In genomic region chr15:75843618-75844610, GRCh38 we compare ENCODE assay signal across 1 cellular context.
TF ChIP-seq lines count a peak whose summit lies in the region.

No MANE protein-coding gene starts in this region.

TF ChIP-seq in PFSK-1, 5 proteins besides CTCF, POLR2A, EP300 and RAD21 (continued from another document):
- TF ChIP-seq, protein P1, sequence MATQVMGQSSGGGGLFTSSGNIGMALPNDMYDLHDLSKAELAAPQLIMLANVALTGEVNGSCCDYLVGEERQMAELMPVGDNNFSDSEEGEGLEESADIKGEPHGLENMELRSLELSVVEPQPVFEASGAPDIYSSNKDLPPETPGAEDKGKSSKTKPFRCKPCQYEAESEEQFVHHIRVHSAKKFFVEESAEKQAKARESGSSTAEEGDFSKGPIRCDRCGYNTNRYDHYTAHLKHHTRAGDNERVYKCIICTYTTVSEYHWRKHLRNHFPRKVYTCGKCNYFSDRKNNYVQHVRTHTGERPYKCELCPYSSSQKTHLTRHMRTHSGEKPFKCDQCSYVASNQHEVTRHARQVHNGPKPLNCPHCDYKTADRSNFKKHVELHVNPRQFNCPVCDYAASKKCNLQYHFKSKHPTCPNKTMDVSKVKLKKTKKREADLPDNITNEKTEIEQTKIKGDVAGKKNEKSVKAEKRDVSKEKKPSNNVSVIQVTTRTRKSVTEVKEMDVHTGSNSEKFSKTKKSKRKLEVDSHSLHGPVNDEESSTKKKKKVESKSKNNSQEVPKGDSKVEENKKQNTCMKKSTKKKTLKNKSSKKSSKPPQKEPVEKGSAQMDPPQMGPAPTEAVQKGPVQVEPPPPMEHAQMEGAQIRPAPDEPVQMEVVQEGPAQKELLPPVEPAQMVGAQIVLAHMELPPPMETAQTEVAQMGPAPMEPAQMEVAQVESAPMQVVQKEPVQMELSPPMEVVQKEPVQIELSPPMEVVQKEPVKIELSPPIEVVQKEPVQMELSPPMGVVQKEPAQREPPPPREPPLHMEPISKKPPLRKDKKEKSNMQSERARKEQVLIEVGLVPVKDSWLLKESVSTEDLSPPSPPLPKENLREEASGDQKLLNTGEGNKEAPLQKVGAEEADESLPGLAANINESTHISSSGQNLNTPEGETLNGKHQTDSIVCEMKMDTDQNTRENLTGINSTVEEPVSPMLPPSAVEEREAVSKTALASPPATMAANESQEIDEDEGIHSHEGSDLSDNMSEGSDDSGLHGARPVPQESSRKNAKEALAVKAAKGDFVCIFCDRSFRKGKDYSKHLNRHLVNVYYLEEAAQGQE (IDR thresholded peaks at IDR 0.05; ENCODE audit: insufficient read depth in 1 of 2, low read depth in 2 of 2, low read length in 2 of 2), result no peak
- TF ChIP-seq POLR2AphosphoS5 (IDR thresholded peaks at IDR 0.05; ENCODE audit: low read depth, low read length), result no peak
